Comparison of ENCODE assay signal across 23 cellular contexts in genomic region chr1:178232108-178232507, GRCh38.
"Had no signal": no experiment of that assay in that cellular context is flagged by ENCODE, and none has a peak within 500 bp of the region (broad histone marks: within the 10 kb centered on the region; RNA-seq: fewer than 3 reads in every experiment).

No MANE protein-coding gene starts in this region.

- H3K27ac Mint-ChIP-seq: activated CD4-positive, alpha-beta memory T cell treated with anti-CD3 and anti-CD28 coated beads, Interleukin-2, amount 10 ng/mL, durations not matched to agents 7 days and 5 days; activated CD4-positive, alpha-beta T cell treated with anti-CD3 and anti-CD28 coated beads for 36 hours; activated naive CD4-positive, alpha-beta T cell treated with anti-CD3 and anti-CD28 coated beads for 36 hours; activated naive CD8-positive, alpha-beta T cell; activated T-helper 17 cell treated with anti-CD3 and anti-CD28 coated beads, Interleukin-2, amount 50 U/mL, for 72 hours had no signal

- H3K9me3 ChIP-seq: Peyer's patch had no signal

- H3K4me3 Mint-ChIP-seq: activated CD4-positive, alpha-beta memory T cell treated with anti-CD3 and anti-CD28 coated beads, Interleukin-2, amount 10 ng/mL, durations not matched to agents 7 days and 5 days; activated CD4-positive, alpha-beta T cell treated with anti-CD3 and anti-CD28 coated beads for 36 hours; activated naive CD4-positive, alpha-beta T cell treated with anti-CD3 and anti-CD28 coated beads for 36 hours; activated naive CD8-positive, alpha-beta T cell; activated T-helper 17 cell treated with anti-CD3 and anti-CD28 coated beads, Interleukin-2, amount 50 U/mL, for 72 hours had no signal

- DNase-seq: activated CD4-positive, alpha-beta memory T cell treated with anti-CD3 and anti-CD28 coated beads, Interleukin-2, amount 10 ng/mL, durations not matched to agents 7 days and 5 days; activated CD4-positive, alpha-beta T cell treated with anti-CD3 and anti-CD28 coated beads for 36 hours; activated CD4-positive, alpha-beta T cell treated with anti-CD3 and anti-CD28 coated beads, Interleukin-2, amount 50 U/mL, for 1 hour; activated gamma-delta T cell; activated naive CD4-positive, alpha-beta T cell treated with anti-CD3 and anti-CD28 coated beads for 36 hours; activated T-cell treated with anti-CD3 and anti-CD28 coated beads for 4 hours; activated T-cell treated with anti-CD3 and anti-CD28 coated beads, Interleukin-2, amount 50 U/mL, for 48 hours; caudate nucleus; MM.1S; NCI-H1105; NCI-H1436; NCI-H1694 treated with DMSO at 0.1 percent for 48 hours; NCI-H2029 treated with DMSO at 0.1 percent for 48 hours; NCI-H345; NCI-H510A; NCI-H69; Peyer's patch; SHP77; T-helper 1 cell had no signal

- H3K36me3 Mint-ChIP-seq: activated naive CD8-positive, alpha-beta T cell had no signal

- H3K36me3 ChIP-seq: Peyer's patch had no signal

- H3K4me1 ChIP-seq: Peyer's patch had no signal

- H3K4me3 ChIP-seq: Peyer's patch had no signal

- H3K9me3 Mint-ChIP-seq: activated CD4-positive, alpha-beta memory T cell treated with anti-CD3 and anti-CD28 coated beads, Interleukin-2, amount 10 ng/mL, durations not matched to agents 7 days and 5 days; activated naive CD4-positive, alpha-beta T cell treated with anti-CD3 and anti-CD28 coated beads for 36 hours; activated T-helper 17 cell treated with anti-CD3 and anti-CD28 coated beads, Interleukin-2, amount 50 U/mL, for 72 hours had no signal

- H3K27me3 ChIP-seq: Peyer's patch had no signal

- ATAC-seq: activated CD4-positive, alpha-beta T cell treated with anti-CD3 and anti-CD28 coated beads for 36 hours; activated T-helper 17 cell treated with anti-CD3 and anti-CD28 coated beads, Interleukin-2, amount 50 U/mL, for 72 hours had no signal

- H3K4me1 Mint-ChIP-seq: activated CD4-positive, alpha-beta memory T cell treated with anti-CD3 and anti-CD28 coated beads, Interleukin-2, amount 10 ng/mL, durations not matched to agents 7 days and 5 days; activated CD4-positive, alpha-beta T cell treated with anti-CD3 and anti-CD28 coated beads for 36 hours; activated T-helper 17 cell treated with anti-CD3 and anti-CD28 coated beads, Interleukin-2, amount 50 U/mL, for 72 hours had no signal

- H3K27me3 Mint-ChIP-seq: activated CD4-positive, alpha-beta memory T cell treated with anti-CD3 and anti-CD28 coated beads, Interleukin-2, amount 10 ng/mL, durations not matched to agents 7 days and 5 days; activated CD4-positive, alpha-beta T cell treated with anti-CD3 and anti-CD28 coated beads for 36 hours; activated naive CD8-positive, alpha-beta T cell; activated T-helper 17 cell treated with anti-CD3 and anti-CD28 coated beads, Interleukin-2, amount 50 U/mL, for 72 hours had no signal

- H3K27ac ChIP-seq: Peyer's patch, RWPE1, VCaP had no signal
